ENCODE assay signal across 8 cellular contexts in the genomic region with DNA sequence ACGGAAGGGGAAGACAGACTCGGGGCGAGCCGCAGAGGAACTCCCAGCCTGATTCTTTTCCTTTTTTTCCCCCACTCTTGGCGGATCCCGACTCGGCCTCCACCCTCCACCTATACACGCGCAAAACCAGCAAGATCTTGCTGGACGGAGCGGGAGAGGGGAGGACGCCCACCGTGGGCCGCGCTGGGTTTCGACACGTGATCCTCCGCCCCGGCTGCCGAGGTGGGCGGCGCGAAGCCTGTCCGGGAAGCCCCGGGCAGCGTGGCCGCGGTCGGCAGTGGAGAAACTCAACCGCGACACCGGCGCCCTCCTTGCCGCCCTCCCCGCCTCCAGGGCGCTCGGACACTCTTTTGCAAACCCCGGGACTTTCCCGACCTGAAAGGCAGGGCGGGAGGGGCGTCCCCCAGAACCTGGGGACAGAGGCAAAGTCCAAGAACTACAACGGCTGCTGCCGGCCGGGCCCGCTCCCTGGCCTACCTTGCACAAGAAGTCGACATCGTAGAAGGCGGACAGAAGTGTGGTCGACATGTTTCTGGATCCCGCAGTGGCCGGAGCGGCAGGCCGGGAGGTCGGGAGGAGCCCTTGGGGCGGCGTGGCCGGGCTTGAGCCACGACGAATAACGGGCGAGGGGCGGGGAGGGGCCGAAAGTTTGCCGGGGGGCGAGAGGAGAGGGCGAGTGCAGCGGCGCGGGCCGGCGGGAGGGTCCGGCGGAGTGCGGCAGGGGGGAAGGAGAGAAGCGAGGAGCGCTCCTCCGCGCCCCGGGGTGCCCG. TPM values are rescaled to one million over a fixed set of nuclear protein-coding genes. Genes with fewer than 3 reads are reported as not detected.
A peak's percentile ranks its signal among the peaks of the same experiment; 100 is the strongest.
DNase-seq lines count a peak whose midpoint lies in the region; ATAC-seq and TF ChIP-seq lines count a peak whose summit lies in the region.

No MANE protein-coding gene starts in this region.

- H3K18ac ChIP-seq in trophoblast cell (ENCODE audit: low read length) = peak overlapping the region; percentile 85

- no peak overlapping the region for H4K12ac ChIP-seq in trophoblast cell (ENCODE audit: low read depth, low read length)

- H3K27ac ChIP-seq in BLaER1 treated with 17β-estradiol and CSF1 and Interleukin-3, amounts not matched to agents 10 nM and 100 nM = peak overlapping the region; percentile 88 to 100 (median 97)
- H3K27ac ChIP-seq in trophoblast cell (ENCODE audit: low read depth, low read length) (peak overlapping the region; percentile 94), upper lobe of left lung (peak overlapping the region; percentile 99 to 100 (median 99))

- H3K23ac ChIP-seq in trophoblast cell (ENCODE audit: low read length) = no peak overlapping the region

- peak overlapping the region; percentile 40 for H2AK5ac ChIP-seq in trophoblast cell (ENCODE audit: low read length)

- no peak overlapping the region for H2AFZ ChIP-seq in trophoblast cell (ENCODE audit: insufficient read depth, low read length, poor library complexity)

- peak overlapping the region; percentile 93 for H3K14ac ChIP-seq in trophoblast cell (ENCODE audit: low read length)

- ATAC-seq in GM19035 (IDR thresholded peaks at IDR 0.05; ENCODE audit: unreplicated experiment) (peak; percentile 37), HG03354 (IDR thresholded peaks at IDR 0.05; ENCODE audit: poor library complexity, severe bottlenecking, unreplicated experiment) (peak; percentile 33), Right ventricle myocardium superior (ENCODE audit: poor library complexity) (peak; percentile 16), upper lobe of left lung (ENCODE audit: low FRiP score in 2 of 2) (peak; percentile 2 to 17)

- H3K4me3 ChIP-seq in BLaER1 treated with 17β-estradiol and CSF1 and Interleukin-3, amounts not matched to agents 10 nM and 100 nM = peak overlapping the region; percentile 75 to 95 (median 89)
- H3K4me3 ChIP-seq in trophoblast cell (ENCODE audit: low read depth, low read length) (peak overlapping the region; percentile 88), upper lobe of left lung (peak overlapping the region; percentile 72 to 85 (median 82))

- H3K9me3 Mint-ChIP-seq in activated naive CD8-positive, alpha-beta T cell (ENCODE audit: low read depth) = no peaks in the 10 kb centered on the region

- no peaks in the 10 kb centered on the region for H3K27me3 ChIP-seq in BLaER1 treated with 17β-estradiol and CSF1 and Interleukin-3, amounts not matched to agents 10 nM and 100 nM
- H3K27me3 ChIP-seq in trophoblast cell (ENCODE audit: insufficient read depth, low read length) = no peaks in the 10 kb centered on the region
- H3K27me3 ChIP-seq in upper lobe of left lung = peaks cover 0 to 3% (median 0%) of the 10 kb centered on the region in 4 donors

- peak overlapping the region; percentile 90 for H3K27ac Mint-ChIP-seq in activated naive CD8-positive, alpha-beta T cell

- peaks cover 10% of the 10 kb centered on the region for H3K36me3 Mint-ChIP-seq in activated naive CD8-positive, alpha-beta T cell

- peaks cover 39% of the 10 kb centered on the region for H3K79me1 ChIP-seq in trophoblast cell (ENCODE audit: low read length)

- H4K20me1 ChIP-seq in BLaER1 treated with 17β-estradiol and CSF1 and Interleukin-3, amounts not matched to agents 10 nM and 100 nM = peaks cover 38 to 53% (median 48%) of the 10 kb centered on the region in 11 experiments

- peaks cover 37% of the 10 kb centered on the region for H3K79me2 ChIP-seq in trophoblast cell (ENCODE audit: control insufficient read depth, insufficient read depth, low read length, poor library complexity)

- DNase-seq in SIG-M5 treated with dmso at 0.1 percent for 504 hours (lab: John Stamatoyannopoulos, UW; ENCODE audit: unreplicated experiment) (peak; percentile 84), Right ventricle myocardium superior (peak; percentile 80), trophoblast cell (peak; percentile 62 to 66), upper lobe of left lung (peak; percentile 79 to 94)

- H4K91ac ChIP-seq in trophoblast cell (ENCODE audit: low read depth, low read length) = peak overlapping the region; percentile 77

- no peak for TF ChIP-seq EP300 in upper lobe of left lung (IDR thresholded peaks at IDR 0.05)

- TF ChIP-seq CTCF in upper lobe of left lung (IDR thresholded peaks at IDR 0.05) = no peak

- peaks cover 37 to 58% (median 48%) of the 10 kb centered on the region in 11 experiments for H3K36me3 ChIP-seq in BLaER1 treated with 17β-estradiol and CSF1 and Interleukin-3, amounts not matched to agents 10 nM and 100 nM
- peaks cover 15% of the 10 kb centered on the region in 2 experiments for H3K36me3 ChIP-seq in trophoblast cell (ENCODE audit: control insufficient read depth in 1 of 2, insufficient read depth in 2 of 2, low read length in 2 of 2)
- H3K36me3 ChIP-seq in upper lobe of left lung = peaks cover 6 to 39% (median 20%) of the 10 kb centered on the region in 4 donors

- H3K4me3 Mint-ChIP-seq in activated naive CD8-positive, alpha-beta T cell = peak overlapping the region; percentile 89

- H3K9ac ChIP-seq in BLaER1 treated with 17β-estradiol and CSF1 and Interleukin-3, amounts not matched to agents 10 nM and 100 nM = peak overlapping the region; percentile 91 to 100 (median 98)
- peak overlapping the region; percentile 96 for H3K9ac ChIP-seq in trophoblast cell (ENCODE audit: low read length)

- peak in 1 of 4 donors; percentile 46 for TF ChIP-seq POLR2A in upper lobe of left lung (IDR thresholded peaks at IDR 0.05)

- peaks cover 31 to 53% (median 39%) of the 10 kb centered on the region in 10 experiments for H3K4me1 ChIP-seq in BLaER1 treated with 17β-estradiol and CSF1 and Interleukin-3, amounts not matched to agents 10 nM and 100 nM
- H3K4me1 ChIP-seq in trophoblast cell (ENCODE audit: control insufficient read depth in 1 of 2, insufficient read depth in 2 of 2, low read length in 2 of 2) (peaks cover 14 to 15% of the 10 kb centered on the region in 2 experiments), upper lobe of left lung (peaks cover 36 to 64% (median 46%) of the 10 kb centered on the region in 4 donors)

- peaks cover 44% of the 10 kb centered on the region for H3K4me1 Mint-ChIP-seq in activated naive CD8-positive, alpha-beta T cell (ENCODE audit: low read depth)

- H2BK120ac ChIP-seq in trophoblast cell (ENCODE audit: insufficient read depth, low read length, poor library complexity) = peak overlapping the region; percentile 67

- intact Hi-C loops in Right ventricle myocardium superior (cut with DNase I) = loop anchor here (2.0 to 5.0 kb wide), 4 partner anchors 94 to 399 kb away; no protein-coding TSS in a partner anchor

- peak overlapping the region in 10 of 11 experiments; percentile 9 to 99 (median 96); a peak in 19 of 22 replicates for H3K4me2 ChIP-seq in BLaER1 treated with 17β-estradiol and CSF1 and Interleukin-3, amounts not matched to agents 10 nM and 100 nM
- peak overlapping the region; percentile 55 for H3K4me2 ChIP-seq in trophoblast cell (ENCODE audit: low read length)

- no peaks in the 10 kb centered on the region for H3K27me3 Mint-ChIP-seq in activated naive CD8-positive, alpha-beta T cell

- no CpG with 5 or more reads among the region's 80 CpGs for WGBS in trophoblast cell (ENCODE audit: extremely low coverage, insufficient coverage, insufficient read length)
- 0 to 1% methylated on average over 26 to 68 of the region's 80 CpGs for WGBS in upper lobe of left lung, 2 donors

- H3K9me3 ChIP-seq in BLaER1 treated with 17β-estradiol and CSF1 and Interleukin-3, amounts not matched to agents 10 nM and 100 nM (replicated peaks in 1 of 11) = peaks cover 0 to 13% (median 0%) of the 10 kb centered on the region in 11 experiments; a peak in 7 of 22 replicates
- H3K9me3 ChIP-seq in trophoblast cell (ENCODE audit: insufficient read depth, low read depth, low read length) (no peaks in the 10 kb centered on the region), upper lobe of left lung (no peaks in the 10 kb centered on the region)

- H2BK5ac ChIP-seq in trophoblast cell (ENCODE audit: low read depth, low read length, poor library complexity) = peak overlapping the region; percentile 97

- peak overlapping the region; percentile 6 for H2BK12ac ChIP-seq in trophoblast cell (ENCODE audit: low read length)

- peak overlapping the region; percentile 56 for H4K8ac ChIP-seq in trophoblast cell (ENCODE audit: low read depth, low read length)

- H3K4ac ChIP-seq in trophoblast cell (ENCODE audit: low read depth, low read length) = peak overlapping the region; percentile 90

RNA-seq across cellular contexts. Expression of gene ZFP36L2, which starts 0.4 kb away (rescaled TPM):
- total RNA-seq in Right ventricle myocardium superior = 45.0 TPM
- 62.0 and 65.7 TPM in 2 replicates for polyA plus RNA-seq in trophoblast cell (2013)
- 100 to 1,000 TPM in 4 of 6 donors, 10 to 100 TPM in 2; 65.4 to 180 (median 127) TPM for total RNA-seq in upper lobe of left lung

Comparison
In these comparisons a context has a peak if more than half of its experiments do, and no peak if none do; other contexts are left out.
1. Peak in every context shown above with its lines: DNase-seq, ATAC-seq, H3K4me3 ChIP-seq and H3K27ac ChIP-seq.